8 cellular contexts compared by ENCODE assay signal in genomic region chr11:128506384-128506783, GRCh38.
A peak's percentile ranks its signal among the peaks of the same experiment; 100 is the strongest.
DNase-seq lines count a peak whose midpoint lies in the region; ATAC-seq and TF ChIP-seq lines count a peak whose summit lies in the region.

No MANE protein-coding gene starts in this region.

- H3K4me1 ChIP-seq in HAP-1 = peaks cover 30% of the 10 kb centered on the region

- peak; percentile 16 for TF ChIP-seq CTCF in foreskin fibroblast (IDR thresholded peaks at IDR 0.05; ENCODE audit: low read depth, low read length)

- peaks cover 34 to 52% of the 10 kb centered on the region in 2 donors for H3K36me3 Mint-ChIP-seq in activated T-cell treated with anti-CD3 and anti-CD28 coated beads, Interleukin-2, amount 50 U/mL, for 72 hours (ENCODE audit: insufficient read depth in 2 of 2)
- peaks cover 49 to 57% of the 10 kb centered on the region in 2 donors for H3K36me3 Mint-ChIP-seq in stimulated activated naive B cell treated with anti-CD40 and anti-IgM and Interleukin-4, amounts not matched to agents 10 μg/mL and 1 μg/mL and 100 μg/mL, for 72 hours

- H3K27me3 ChIP-seq in HAP-1 (ENCODE audit: low read depth) = no peaks in the 10 kb centered on the region

- H3K4me1 Mint-ChIP-seq in activated T-cell treated with anti-CD3 and anti-CD28 coated beads, Interleukin-2, amount 50 U/mL, for 72 hours (ENCODE audit: low read depth) = peaks cover 97% of the 10 kb centered on the region
- H3K4me1 Mint-ChIP-seq in stimulated activated naive B cell treated with anti-CD40 and anti-IgM and Interleukin-4, amounts not matched to agents 10 μg/mL and 1 μg/mL and 100 μg/mL, for 72 hours = peaks cover 72 to 96% of the 10 kb centered on the region in 2 donors

- no peak for ATAC-seq in activated T-cell treated with anti-CD3 and anti-CD28 coated beads, Interleukin-2, amount 50 U/mL, for 72 hours (replicated peaks in 1 of 2)
- ATAC-seq in stimulated activated naive B cell treated with anti-CD40 and anti-IgM and Interleukin-4, amounts not matched to agents 10 μg/mL and 1 μg/mL and 100 μg/mL, for 72 hours (replicated peaks) = no peak
- ATAC-seq in GM21576 (IDR thresholded peaks at IDR 0.05; ENCODE audit: unreplicated experiment) = no peak

- H3K9me3 Mint-ChIP-seq in activated T-cell treated with anti-CD3 and anti-CD28 coated beads, Interleukin-2, amount 50 U/mL, for 72 hours = no peaks in the 10 kb centered on the region
- peaks cover 0 to 2% of the 10 kb centered on the region in 2 donors for H3K9me3 Mint-ChIP-seq in stimulated activated naive B cell treated with anti-CD40 and anti-IgM and Interleukin-4, amounts not matched to agents 10 μg/mL and 1 μg/mL and 100 μg/mL, for 72 hours

- H3K4me3 Mint-ChIP-seq in activated T-cell treated with anti-CD3 and anti-CD28 coated beads, Interleukin-2, amount 50 U/mL, for 72 hours = peak overlapping the region; percentile 95
- peak overlapping the region; percentile 73 to 77 for H3K4me3 Mint-ChIP-seq in stimulated activated naive B cell treated with anti-CD40 and anti-IgM and Interleukin-4, amounts not matched to agents 10 μg/mL and 1 μg/mL and 100 μg/mL, for 72 hours

- H3K27ac Mint-ChIP-seq in activated T-cell treated with anti-CD3 and anti-CD28 coated beads, Interleukin-2, amount 50 U/mL, for 72 hours = peak overlapping the region; percentile 97
- peak overlapping the region; percentile 91 for H3K27ac Mint-ChIP-seq in stimulated activated naive B cell treated with anti-CD40 and anti-IgM and Interleukin-4, amounts not matched to agents 10 μg/mL and 1 μg/mL and 100 μg/mL, for 72 hours

- H3K9me3 ChIP-seq in HAP-1 = no peaks in the 10 kb centered on the region

- H3K27me3 Mint-ChIP-seq in activated T-cell treated with anti-CD3 and anti-CD28 coated beads, Interleukin-2, amount 50 U/mL, for 72 hours (ENCODE audit: low read depth) = no peaks in the 10 kb centered on the region
- H3K27me3 Mint-ChIP-seq in stimulated activated naive B cell treated with anti-CD40 and anti-IgM and Interleukin-4, amounts not matched to agents 10 μg/mL and 1 μg/mL and 100 μg/mL, for 72 hours = no peaks in the 10 kb centered on the region

- H3K4me3 ChIP-seq in foreskin fibroblast (ENCODE audit: low read depth in 1 of 2, low read length in 2 of 2) (no peak overlapping the region), HAP-1 (no peak overlapping the region)

- DNase-seq in DMS 273 (lab: John Stamatoyannopoulos, UW; ENCODE audit: unreplicated experiment) = peak; percentile 1
- DNase-seq in DMS 273 treated with DMSO at 0.1 percent for 48 hours (lab: John Stamatoyannopoulos, UW) = no peak
- DNase-seq in activated T-cell treated with anti-CD3 and anti-CD28 coated beads, Interleukin-2, amount 50 U/mL, for 72 hours = no peak
- DNase-seq in foreskin fibroblast = no peak
- no peak for DNase-seq in stimulated activated naive B cell treated with anti-CD40 and anti-IgM and Interleukin-4, amounts not matched to agents 10 μg/mL and 1 μg/mL and 100 μg/mL, for 72 hours
- DNase-seq in islet precursor cell = no peak
- DNase-seq in HAP-1 (ENCODE audit: low spot score in 2 of 2) = no peak

- no peaks in the 10 kb centered on the region for H3K36me3 ChIP-seq in HAP-1 (replicated peaks)

- in situ Hi-C loops in HAP-1 (cut with MboI; ENCODE audit: low sequenced_read_pairs) = no loop called here
